ENCODE assay signal across 8 cellular contexts in the genomic region with DNA sequence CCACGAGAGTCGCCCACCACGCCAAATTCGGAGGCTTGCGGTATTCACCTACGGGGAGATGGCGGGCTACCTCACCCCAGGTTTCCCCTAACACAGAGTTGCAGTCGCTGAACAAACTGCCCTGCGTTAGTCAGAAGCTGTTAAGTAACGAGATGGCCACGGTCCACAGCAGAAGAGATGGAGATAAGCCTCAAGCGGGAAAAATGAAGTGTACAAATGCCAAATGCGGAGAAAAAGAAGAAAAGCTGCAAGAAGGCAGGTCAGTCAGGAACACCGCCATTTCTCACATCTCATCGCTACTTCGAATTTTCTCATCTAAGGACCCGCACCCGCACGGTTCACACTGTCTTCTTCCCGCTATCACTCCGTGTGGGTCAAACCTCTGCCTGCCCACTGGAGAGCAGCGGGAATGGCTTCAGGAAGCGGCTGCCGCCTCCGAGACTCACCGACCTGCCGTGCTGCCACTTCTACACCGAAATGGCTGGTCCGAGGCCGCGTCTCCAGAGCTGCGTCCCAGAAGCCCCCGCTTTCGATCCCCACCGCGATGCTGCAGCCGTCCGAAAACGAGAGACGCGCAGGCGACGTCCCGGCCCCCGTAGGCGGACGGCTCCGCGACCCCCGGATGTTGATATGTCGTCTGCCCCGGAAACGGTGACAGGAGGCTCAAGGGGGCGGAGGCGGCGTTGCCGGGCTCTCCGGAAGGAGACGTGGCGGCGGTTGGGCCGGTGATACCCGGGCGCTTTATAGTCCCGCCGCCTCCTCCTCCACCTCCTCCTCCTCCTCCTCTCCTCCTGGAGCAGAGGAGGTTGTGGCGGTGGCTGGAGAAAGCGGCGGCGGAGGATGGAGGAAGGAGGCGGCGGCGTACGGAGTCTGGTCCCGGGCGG. TPM values are rescaled to one million over a fixed set of nuclear protein-coding genes. Genes with fewer than 3 reads are reported as not detected.
A peak's percentile ranks its signal among the peaks of the same experiment; 100 is the strongest.
DNase-seq lines count a peak whose midpoint lies in the region; ATAC-seq, FAIRE-seq and TF ChIP-seq lines count a peak whose summit lies in the region.

A gene with protein sequence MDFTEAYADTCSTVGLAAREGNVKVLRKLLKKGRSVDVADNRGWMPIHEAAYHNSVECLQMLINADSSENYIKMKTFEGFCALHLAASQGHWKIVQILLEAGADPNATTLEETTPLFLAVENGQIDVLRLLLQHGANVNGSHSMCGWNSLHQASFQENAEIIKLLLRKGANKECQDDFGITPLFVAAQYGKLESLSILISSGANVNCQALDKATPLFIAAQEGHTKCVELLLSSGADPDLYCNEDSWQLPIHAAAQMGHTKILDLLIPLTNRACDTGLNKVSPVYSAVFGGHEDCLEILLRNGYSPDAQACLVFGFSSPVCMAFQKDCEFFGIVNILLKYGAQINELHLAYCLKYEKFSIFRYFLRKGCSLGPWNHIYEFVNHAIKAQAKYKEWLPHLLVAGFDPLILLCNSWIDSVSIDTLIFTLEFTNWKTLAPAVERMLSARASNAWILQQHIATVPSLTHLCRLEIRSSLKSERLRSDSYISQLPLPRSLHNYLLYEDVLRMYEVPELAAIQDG (minus strand): TSS at position 583 of the 884 bp plus-strand sequence. CDS start 21,381 bp downstream, outside the sequence.
A gene with protein sequence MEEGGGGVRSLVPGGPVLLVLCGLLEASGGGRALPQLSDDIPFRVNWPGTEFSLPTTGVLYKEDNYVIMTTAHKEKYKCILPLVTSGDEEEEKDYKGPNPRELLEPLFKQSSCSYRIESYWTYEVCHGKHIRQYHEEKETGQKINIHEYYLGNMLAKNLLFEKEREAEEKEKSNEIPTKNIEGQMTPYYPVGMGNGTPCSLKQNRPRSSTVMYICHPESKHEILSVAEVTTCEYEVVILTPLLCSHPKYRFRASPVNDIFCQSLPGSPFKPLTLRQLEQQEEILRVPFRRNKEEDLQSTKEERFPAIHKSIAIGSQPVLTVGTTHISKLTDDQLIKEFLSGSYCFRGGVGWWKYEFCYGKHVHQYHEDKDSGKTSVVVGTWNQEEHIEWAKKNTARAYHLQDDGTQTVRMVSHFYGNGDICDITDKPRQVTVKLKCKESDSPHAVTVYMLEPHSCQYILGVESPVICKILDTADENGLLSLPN (plus strand): TSS at position 674 of the 884 bp plus-strand sequence. CDS start 167 bp downstream, at position 841.

- peak; percentile 70 for DNase-seq in D721Med (ENCODE audit: insufficient read length, low spot score)
- peak; percentile 90 for DNase-seq in HuH-7 (ENCODE audit: low spot score)
- DNase-seq in OCI-LY7 (ENCODE audit: low spot score) = peak; percentile 93
- peak; percentile 83 for DNase-seq in activated T-cell treated with anti-CD3 and anti-CD28 coated beads for 24 hours (ENCODE audit: low read depth)
- DNase-seq in epithelial cell of esophagus (ENCODE audit: low read depth) = peak; percentile 79
- peak; percentile 66 to 76 for DNase-seq in stimulated activated CD8-positive, alpha-beta memory T cell treated with anti-CD3 and anti-CD28 coated beads, Interleukin-4, amount 100 ng/mL, for 1 hour (ENCODE audit: low read depth in 2 of 2, low spot score in 1 of 2)

- H3K36me3 ChIP-seq in OCI-LY7 (ENCODE audit: insufficient read depth, low read length) = peaks cover 23% of the 10 kb centered on the region

- peak within 1 kb of the TSS; percentile 94 for H3K4me3 ChIP-seq in OCI-LY7 (ENCODE audit: low read depth, low read length, poor library complexity, severe bottlenecking)
- H3K4me3 ChIP-seq in epithelial cell of esophagus (ENCODE audit: low read length) = peak within 1 kb of the TSS; percentile 66
- H3K4me3 ChIP-seq in mononuclear cell (ENCODE audit: low read length) = peak within 1 kb of the TSS; percentile 96

- no peaks in the 10 kb centered on the region for H3K27me3 ChIP-seq in mononuclear cell (ENCODE audit: insufficient read depth, low read length)

- TF ChIP-seq CTCF in D721Med (IDR thresholded peaks at IDR 0.05; ENCODE audit: insufficient read depth, missing control alignments) (no peak), OCI-LY7 (conservative IDR thresholded peaks at IDR 0.05; ENCODE audit: low read length) (no peak), epithelial cell of esophagus (IDR thresholded peaks at IDR 0.05; ENCODE audit: insufficient read depth, low read depth, low read length, missing control alignments) (no peak)

- H3K9me3 ChIP-seq in OCI-LY7 (ENCODE audit: low read length) (no peaks in the 10 kb centered on the region), mononuclear cell (ENCODE audit: low read depth, low read length) (no peaks in the 10 kb centered on the region)

- peak within 1 kb of the TSS; percentile 90 for H3K4me2 ChIP-seq in OCI-LY7 (ENCODE audit: low read length)

- H3K9me2 ChIP-seq in OCI-LY7 (ENCODE audit: insufficient read depth, low read length) = no peaks in the 10 kb centered on the region

- POLR2A ChIA-PET in OCI-LY7 (lab: Charles Lee) = interaction anchor here (0.5 to 3.7 kb wide), 9 partner anchors 10 to 315 kb away, joined by 3 to 29 read pairs (median 4); partner anchors contain the start of gene CHAC2

- no TSS peak for BruUV-seq in OCI-LY7 (replicated peaks; lab: Mats Ljungman, UMichigan)

- intact Hi-C loops in OCI-LY7 (cut with micrococcal nuclease; ENCODE audit: unreplicated experiment) = loop anchor here (1.0 to 5.0 kb wide), 2 partner anchors 18 to 316 kb away; no protein-coding TSS in a partner anchor

- ATAC-seq in GM21526 (IDR thresholded peaks at IDR 0.05; ENCODE audit: low FRiP score, unreplicated experiment) = peak; percentile 96

- peaks cover 17% of the 10 kb centered on the region; the same call in 1 of the 2 replicates for H4K20me1 ChIP-seq in OCI-LY7 (ENCODE audit: insufficient read depth, low read length)

- CTCF ChIA-PET in OCI-LY7 (lab: Charles Lee; ENCODE audit: unreplicated experiment) = interaction anchor here (0.5 to 0.6 kb wide), 2 partner anchors 85 to 317 kb away, joined by 3 read pairs; no protein-coding TSS in a partner anchor

- H3K4me1 ChIP-seq in OCI-LY7 (ENCODE audit: insufficient read depth, low read length, poor library complexity, severe bottlenecking) (peaks cover 38% of the 10 kb centered on the region), mononuclear cell (ENCODE audit: insufficient read depth, low read length) (peaks cover 40% of the 10 kb centered on the region)

- H3K27ac ChIP-seq in OCI-LY7 (ENCODE audit: low read depth, low read length, poor library complexity, severe bottlenecking) = peak within 1 kb of the TSS; percentile 75

- peak within 1 kb of the TSS; percentile 69 for H2AFZ ChIP-seq in OCI-LY7 (ENCODE audit: low read length)

- peaks cover 89% of the 10 kb centered on the region for H3K79me2 ChIP-seq in OCI-LY7 (ENCODE audit: insufficient read depth, low read depth, low read length)

- FAIRE-seq in D721Med (lab: Jason Lieb, UNC) = no peak

RNA-seq across cellular contexts. Expression of the first gene that starts in this region (rescaled TPM):
- 25.0 and 26.4 TPM in 2 replicates for total RNA-seq in OCI-LY7 (2014; rRNA removed; shearing (Covaris generic))
- total RNA-seq in OCI-LY7 (2022) (30.3 and 32.1 TPM in 2 replicates), mononuclear cell (33.7 TPM)

RNA-seq across cellular contexts. Expression of the second gene that starts in this region (rescaled TPM):
- total RNA-seq in OCI-LY7 (2014; rRNA removed; shearing (Covaris generic)) = 22.7 and 26.9 TPM in 2 replicates
- total RNA-seq in OCI-LY7 (2022) (26.4 and 28.5 TPM in 2 replicates), mononuclear cell (27.3 TPM)

Comparison
In these comparisons a context has a peak if more than half of its experiments do, and no peak if none do; other contexts are left out.
1. Peak in every context shown above with its lines: DNase-seq, ATAC-seq, H3K4me3 ChIP-seq and H3K27ac ChIP-seq.